ENCODE assay signal across 25 cellular contexts in the genomic region with DNA sequence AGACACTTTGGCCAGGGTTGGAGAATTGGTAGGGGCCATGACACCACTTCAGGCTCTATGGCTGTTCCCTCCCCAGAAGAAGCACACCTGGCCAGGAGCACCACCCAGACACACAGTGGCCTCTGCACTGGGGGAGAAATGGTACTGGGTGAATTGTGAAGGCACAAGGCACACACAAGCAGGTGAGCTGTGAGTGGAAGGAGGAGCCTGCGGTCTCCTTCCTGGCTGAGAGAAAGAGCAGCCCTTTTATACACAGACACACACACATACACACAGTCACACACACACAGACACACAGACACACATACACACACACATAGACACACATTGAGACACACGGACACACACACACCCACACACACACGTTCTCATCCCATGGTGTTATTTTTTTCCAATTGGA.
"Had no signal": no experiment of that assay in that cellular context is flagged by ENCODE, and none has a peak within 500 bp of the region (broad histone marks: within the 10 kb centered on the region; RNA-seq: fewer than 3 reads in every experiment).

No MANE protein-coding gene starts in this region.

- H3K4me3 ChIP-seq: esophagus muscularis mucosa, hepatocyte, sigmoid colon had no signal

- H3K9me3 ChIP-seq: esophagus muscularis mucosa, sigmoid colon had no signal

- H3K27ac Mint-ChIP-seq: activated CD8-positive, alpha-beta memory T cell treated with anti-CD3 and anti-CD28 coated beads, Interleukin-2, amount 10 ng/mL, durations not matched to agents 7 days and 5 days; activated naive CD8-positive, alpha-beta T cell treated with anti-CD3 and anti-CD28 coated beads, Interleukin-2, amount 50 U/mL, for 24 hours; effector memory CD8-positive, alpha-beta T cell; memory B cell; nephron; stimulated activated naive B cell treated with anti-CD40 and anti-IgM and Interleukin-4, amounts not matched to agents 10 μg/mL and 1 μg/mL and 100 μg/mL, for 72 hours; T-helper 17 cell had no signal

- H3K79me2 ChIP-seq: hepatocyte had no signal

- H3K36me3 Mint-ChIP-seq: activated CD8-positive, alpha-beta memory T cell treated with anti-CD3 and anti-CD28 coated beads, Interleukin-2, amount 10 ng/mL, durations not matched to agents 7 days and 5 days; brain; memory B cell had no signal

- H3K27me3 ChIP-seq: esophagus muscularis mucosa, hepatocyte, sigmoid colon had no signal

- H3K4me1 Mint-ChIP-seq: activated CD8-positive, alpha-beta memory T cell treated with anti-CD3 and anti-CD28 coated beads, Interleukin-2, amount 10 ng/mL, durations not matched to agents 7 days and 5 days; activated naive CD8-positive, alpha-beta T cell treated with anti-CD3 and anti-CD28 coated beads, Interleukin-2, amount 50 U/mL, for 24 hours; central memory CD8-positive, alpha-beta T cell; memory B cell; stimulated activated naive B cell treated with anti-CD40 and anti-IgM and Interleukin-4, amounts not matched to agents 10 μg/mL and 1 μg/mL and 100 μg/mL, for 72 hours had no signal

- H3K27me3 Mint-ChIP-seq: activated CD8-positive, alpha-beta memory T cell treated with anti-CD3 and anti-CD28 coated beads, Interleukin-2, amount 10 ng/mL, durations not matched to agents 7 days and 5 days; activated naive CD8-positive, alpha-beta T cell treated with anti-CD3 and anti-CD28 coated beads, Interleukin-2, amount 50 U/mL, for 24 hours; brain; central memory CD8-positive, alpha-beta T cell; effector memory CD8-positive, alpha-beta T cell; memory B cell; stimulated activated naive B cell treated with anti-CD40 and anti-IgM and Interleukin-4, amounts not matched to agents 10 μg/mL and 1 μg/mL and 100 μg/mL, for 72 hours; T-helper 17 cell had no signal

- H3K4me3 Mint-ChIP-seq: activated CD8-positive, alpha-beta memory T cell treated with anti-CD3 and anti-CD28 coated beads, Interleukin-2, amount 10 ng/mL, durations not matched to agents 7 days and 5 days; activated naive CD8-positive, alpha-beta T cell treated with anti-CD3 and anti-CD28 coated beads, Interleukin-2, amount 50 U/mL, for 24 hours; brain; central memory CD8-positive, alpha-beta T cell; effector memory CD8-positive, alpha-beta T cell; memory B cell; nephron; stimulated activated naive B cell treated with anti-CD40 and anti-IgM and Interleukin-4, amounts not matched to agents 10 μg/mL and 1 μg/mL and 100 μg/mL, for 72 hours; T-helper 17 cell had no signal

- DNase-seq: activated CD4-positive, alpha-beta T cell treated with anti-CD3 and anti-CD28 coated beads for 4 hours; activated CD4-positive, alpha-beta T cell treated with anti-CD3 and anti-CD28 coated beads, Interleukin-2, amount 50 U/mL, for 48 hours; activated CD4-positive, CD25-positive, alpha-beta regulatory T cell; activated CD8-positive, alpha-beta memory T cell treated with anti-CD3 and anti-CD28 coated beads, Interleukin-2, amount 10 ng/mL, durations not matched to agents 7 days and 5 days; activated gamma-delta T cell; activated naive CD4-positive, alpha-beta T cell treated with anti-CD3 and anti-CD28 coated beads, Interleukin-2, amount 50 U/mL, for 16 hours; activated naive CD8-positive, alpha-beta T cell treated with anti-CD3 and anti-CD28 coated beads, Interleukin-2, amount 50 U/mL, for 24 hours; activated T-cell treated with anti-CD3 and anti-CD28 coated beads for 4 hours; aorta; effector memory CD8-positive, alpha-beta T cell; glutamatergic neuron; nucleus accumbens; sigmoid colon; stimulated activated CD4-positive, alpha-beta T cell treated with anti-CD3 and anti-CD28 coated beads, Interleukin-2, amount 100 ng/mL, for 48 hours; stimulated activated CD8-positive, alpha-beta memory T cell treated with anti-CD3 and anti-CD28 coated beads, Interleukin-4, amount 100 ng/mL, for 48 hours; stimulated activated naive B cell treated with anti-CD40 and anti-IgM and Interleukin-4, amounts not matched to agents 10 μg/mL and 1 μg/mL and 100 μg/mL, for 72 hours; SW 1271; T-helper 17 cell; trophoblast cell had no signal

- H3K9me3 Mint-ChIP-seq: activated naive CD8-positive, alpha-beta T cell treated with anti-CD3 and anti-CD28 coated beads, Interleukin-2, amount 50 U/mL, for 24 hours; brain; central memory CD8-positive, alpha-beta T cell; effector memory CD8-positive, alpha-beta T cell; memory B cell; nephron; stimulated activated naive B cell treated with anti-CD40 and anti-IgM and Interleukin-4, amounts not matched to agents 10 μg/mL and 1 μg/mL and 100 μg/mL, for 72 hours had no signal

- H3K4me1 ChIP-seq: sigmoid colon had no signal

- H3K36me3 ChIP-seq: sigmoid colon had no signal

- H3K4me2 ChIP-seq: hepatocyte had no signal

- H2AFZ ChIP-seq: hepatocyte had no signal

- ATAC-seq: activated CD8-positive, alpha-beta memory T cell treated with anti-CD3 and anti-CD28 coated beads, Interleukin-2, amount 10 ng/mL, durations not matched to agents 7 days and 5 days; activated naive CD8-positive, alpha-beta T cell treated with anti-CD3 and anti-CD28 coated beads, Interleukin-2, amount 50 U/mL, for 24 hours; effector memory CD8-positive, alpha-beta T cell; stimulated activated naive B cell treated with anti-CD40 and anti-IgM and Interleukin-4, amounts not matched to agents 10 μg/mL and 1 μg/mL and 100 μg/mL, for 72 hours; T-helper 17 cell had no signal

- H3K27ac ChIP-seq: esophagus muscularis mucosa, hepatocyte, sigmoid colon had no signal
